In genomic region chr9:75889577-75889976, GRCh38 we compare ENCODE assay signal across 8 cellular contexts. TPM values are rescaled to one million over a fixed set of nuclear protein-coding genes. Genes with fewer than 3 reads are reported as not detected.
DNase-seq lines count a peak whose midpoint lies in the region; ATAC-seq, FAIRE-seq and TF ChIP-seq lines count a peak whose summit lies in the region.

No MANE protein-coding gene starts in this region.

- H3K4me3 ChIP-seq in adipocyte (ENCODE audit: low read length) (peak overlapping the region; percentile 87), kidney epithelial cell (ENCODE audit: low read depth, low read length) (peak overlapping the region; percentile 81), testis (peak overlapping the region; percentile 83 to 95)

- H3K4me1 Mint-ChIP-seq in activated T-cell treated with anti-CD3 and anti-CD28 coated beads, Interleukin-2, amount 50 U/mL, for 4 hours (ENCODE audit: low read depth): peaks cover 39% of the 10 kb centered on the region

- 1 to 3% methylated on average over 7 of the region's 7 CpGs for WGBS in testis, 2 donors

- FAIRE-seq in GM12892 (lab: Jason Lieb, UNC): no peak

- TF ChIP-seq CTCF in kidney epithelial cell (IDR thresholded peaks at IDR 0.05; ENCODE audit: insufficient read depth, low read length, poor library complexity, severe bottlenecking) (no peak), testis (IDR thresholded peaks at IDR 0.05) (no peak)

- H3K9me3 ChIP-seq in adipocyte (ENCODE audit: control insufficient read depth, low read length) (no peaks in the 10 kb centered on the region), testis (no peaks in the 10 kb centered on the region)

- H3K36me3 ChIP-seq in adipocyte (ENCODE audit: control insufficient read depth, insufficient read depth, low read length, severe bottlenecking) (no peaks in the 10 kb centered on the region), kidney epithelial cell (ENCODE audit: control insufficient read depth, insufficient read depth, low read length) (no peaks in the 10 kb centered on the region), testis (ENCODE audit: low read depth, missing control alignments) (no peaks in the 10 kb centered on the region)

- H3K27me3 ChIP-seq in adipocyte (replicated peaks; ENCODE audit: control insufficient read depth, insufficient read depth, low read length): no peaks in the 10 kb centered on the region
- H3K27me3 ChIP-seq in kidney epithelial cell (ENCODE audit: control insufficient read depth, insufficient read depth, low read length): no peaks in the 10 kb centered on the region
- no peaks in the 10 kb centered on the region for H3K27me3 ChIP-seq in testis

- H3K9ac ChIP-seq in adipocyte (ENCODE audit: low read length): peak overlapping the region; percentile 85

- ATAC-seq in activated T-cell treated with anti-CD3 and anti-CD28 coated beads, Interleukin-2, amount 50 U/mL, for 4 hours: no peak
- ATAC-seq in GM19395 (IDR thresholded peaks at IDR 0.05; ENCODE audit: unreplicated experiment) (no peak), GM19351 (IDR thresholded peaks at IDR 0.05; ENCODE audit: unreplicated experiment) (no peak)

- H3K4me3 Mint-ChIP-seq in activated T-cell treated with anti-CD3 and anti-CD28 coated beads, Interleukin-2, amount 50 U/mL, for 4 hours: peak overlapping the region; percentile 89

- intact Hi-C loops in testis (cut with DNase I; ENCODE audit: low total_unique reads): no loop called here

- TF ChIP-seq POLR2A in testis (IDR thresholded peaks at IDR 0.05) (no peak), GM12892 (IDR thresholded peaks at IDR 0.05; ENCODE audit: low read depth, low read length) (no peak)

- H3K4me1 ChIP-seq in adipocyte (ENCODE audit: control insufficient read depth, insufficient read depth, low read length) (peaks cover 27% of the 10 kb centered on the region), testis (peaks cover 21% of the 10 kb centered on the region)

- no peaks in the 10 kb centered on the region for H3K36me3 Mint-ChIP-seq in activated T-cell treated with anti-CD3 and anti-CD28 coated beads, Interleukin-2, amount 50 U/mL, for 4 hours (ENCODE audit: insufficient read depth)

- H3K27ac ChIP-seq in testis: peak overlapping the region; percentile 89 to 92

- H3K27me3 Mint-ChIP-seq in activated T-cell treated with anti-CD3 and anti-CD28 coated beads, Interleukin-2, amount 50 U/mL, for 4 hours (ENCODE audit: low read depth): peaks cover 18% of the 10 kb centered on the region

- DNase-seq in activated T-cell treated with anti-CD3 and anti-CD28 coated beads, Interleukin-2, amount 50 U/mL, for 4 hours: no peak
- no peak for DNase-seq in activated T-cell treated with anti-CD3 and anti-CD28 coated beads, Interleukin-2, amount 50 U/mL, for 1 hour
- no peak for DNase-seq in adipocyte (ENCODE audit: low read depth)
- no peak for DNase-seq in kidney epithelial cell (ENCODE audit: low read depth)
- DNase-seq in testis: peak; percentile 31
- DNase-seq in GM12892 (ENCODE audit: insufficient read length): no peak

- H3K9me3 Mint-ChIP-seq in activated T-cell treated with anti-CD3 and anti-CD28 coated beads, Interleukin-2, amount 50 U/mL, for 4 hours: no peaks in the 10 kb centered on the region

RNA-seq across cellular contexts. Expression of gene PCSK5, which starts 0.9 kb away (rescaled TPM):
- total RNA-seq in activated T-cell treated with anti-CD3 and anti-CD28 coated beads, Interleukin-2, amount 50 U/mL, for 4 hours: 1 to 10 TPM; 1.0 to 1.7 (median 1.6) TPM
- total RNA-seq in kidney epithelial cell (2.3 and 3.8 TPM in 2 replicates), testis (10 to 100 TPM; 27.5 to 50.6 TPM)
- polyA plus RNA-seq in testis (ENCODE audit: insufficient read depth, low read depth, low replicate concordance): 9.4 TPM
- polyA plus RNA-seq in GM12892 (2012; ENCODE audit: missing spikeins): 0.06 TPM
